8 cellular contexts compared by ENCODE assay signal in the genomic region with DNA sequence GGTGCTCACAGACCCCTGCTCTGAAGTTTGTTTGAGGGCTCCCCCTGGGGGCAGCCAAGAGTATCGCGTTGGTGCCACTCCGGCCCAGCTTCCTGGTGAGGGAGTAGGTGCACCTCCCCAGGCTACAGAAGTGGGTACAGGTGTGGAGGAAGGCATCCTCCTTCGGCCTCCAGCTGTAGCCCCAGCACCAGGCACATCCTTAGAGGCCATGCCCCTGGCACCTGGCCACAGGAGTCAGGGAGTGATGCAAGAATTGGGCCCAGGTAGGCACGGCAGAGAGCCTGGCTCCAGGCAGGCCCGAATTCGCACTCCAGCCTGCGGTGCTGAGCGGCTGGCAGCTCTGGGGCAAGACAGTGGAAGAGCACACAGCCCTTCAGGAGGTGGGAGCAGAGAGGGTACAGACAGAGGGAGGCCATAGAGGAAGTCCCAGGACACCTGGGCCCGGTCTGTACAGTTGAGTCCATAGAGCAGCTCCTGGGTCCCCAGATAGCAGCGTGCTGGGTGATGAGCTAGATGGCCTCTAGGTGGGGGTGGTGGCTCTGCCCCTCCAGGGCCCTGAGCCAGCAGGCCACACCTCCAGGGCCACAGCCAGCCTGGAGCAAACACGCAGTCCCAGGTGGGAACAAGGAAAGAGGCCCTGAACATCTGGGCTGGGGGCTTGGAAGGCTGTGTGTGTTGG. TPM values are rescaled to one million over a fixed set of nuclear protein-coding genes. Genes with fewer than 3 reads are reported as not detected.
A peak's percentile ranks its signal among the peaks of the same experiment; 100 is the strongest.
DNase-seq lines count a peak whose midpoint lies in the region; ATAC-seq and TF ChIP-seq lines count a peak whose summit lies in the region.

No MANE protein-coding gene starts in this region.

- H3K27me3 Mint-ChIP-seq in activated naive CD4-positive, alpha-beta T cell treated with anti-CD3 and anti-CD28 coated beads, Interleukin-2, amount 50 U/mL, for 24 hours = peaks cover 2% of the 10 kb centered on the region

- no peaks in the 10 kb centered on the region for H3K9me3 ChIP-seq in psoas muscle

- no peaks in the 10 kb centered on the region for H3K9me3 Mint-ChIP-seq in activated naive CD4-positive, alpha-beta T cell treated with anti-CD3 and anti-CD28 coated beads, Interleukin-2, amount 50 U/mL, for 24 hours

- H3K4me1 Mint-ChIP-seq in activated naive CD4-positive, alpha-beta T cell treated with anti-CD3 and anti-CD28 coated beads, Interleukin-2, amount 50 U/mL, for 24 hours = peaks cover 15% of the 10 kb centered on the region

- no peak overlapping the region for H3K27ac ChIP-seq in psoas muscle

- no peaks in the 10 kb centered on the region for H3K36me3 ChIP-seq in psoas muscle (ENCODE audit: insufficient read depth in 1 of 2, low read depth in 1 of 2)

- intact Hi-C loops in head of caudate nucleus (cut with DNase I) (loop anchor here (2.0 kb wide), 1 partner anchor 21 kb away; the partner anchor contains the start of gene NPDC1), psoas muscle (cut with DNase I) (loop anchor here (10.0 kb wide), 1 partner anchor 283 kb away; no protein-coding TSS in a partner anchor)

- peaks cover 0 to 10% (median 5%) of the 10 kb centered on the region in 3 donors for H3K27me3 ChIP-seq in psoas muscle (ENCODE audit: insufficient read depth in 3 of 3, low read length in 2 of 3)

- no peaks in the 10 kb centered on the region for H3K36me3 Mint-ChIP-seq in activated naive CD4-positive, alpha-beta T cell treated with anti-CD3 and anti-CD28 coated beads, Interleukin-2, amount 50 U/mL, for 24 hours

- H3K27ac Mint-ChIP-seq in activated naive CD4-positive, alpha-beta T cell treated with anti-CD3 and anti-CD28 coated beads, Interleukin-2, amount 50 U/mL, for 24 hours = peak overlapping the region; percentile 74

- DNase-seq in AG10803 (ENCODE audit: low read depth) (peak; percentile 66), NCI-H128 (lab: John Stamatoyannopoulos, UW; ENCODE audit: unreplicated experiment) (peak; percentile 66), SW 1271 (lab: John Stamatoyannopoulos, UW) (peak; percentile 50 to 73), head of caudate nucleus (peak; percentile 80 to 94 (median 86)), psoas muscle (peak; percentile 74 to 87)

- 57 to 59% (median 59%) methylated on average over 12 of the region's 12 CpGs for WGBS in psoas muscle, 3 donors

- H3K4me3 Mint-ChIP-seq in activated naive CD4-positive, alpha-beta T cell treated with anti-CD3 and anti-CD28 coated beads, Interleukin-2, amount 50 U/mL, for 24 hours = peak overlapping the region; percentile 68

- H3K4me1 ChIP-seq in psoas muscle = peaks cover 4% of the 10 kb centered on the region

- H3K4me3 ChIP-seq in AG10803 (ENCODE audit: low read length) (no peak overlapping the region), psoas muscle (no peak overlapping the region)

- ATAC-seq in GM19351 (IDR thresholded peaks at IDR 0.05; ENCODE audit: unreplicated experiment) (peak; percentile 31), psoas muscle (peak; percentile 55 to 71 (median 66)), HG02571 (IDR thresholded peaks at IDR 0.05; ENCODE audit: unreplicated experiment) (no peak)

- peak; percentile 84 for TF ChIP-seq CTCF in AG10803 (conservative IDR thresholded peaks at IDR 0.05; ENCODE audit: low read length)
- TF ChIP-seq CTCF in psoas muscle (IDR thresholded peaks at IDR 0.05) = peak; percentile 73

RNA-seq across cellular contexts. Expression of gene SAPCD2, which starts 2.4 kb away (rescaled TPM):
- total RNA-seq in psoas muscle = under 1 TPM; 0.10 to 0.15 (median 0.12) TPM
- polyA plus RNA-seq in psoas muscle = under 1 TPM in 2 of 3 donors, not detected in 1; 0.18 to 0.22 TPM

RNA-seq across cellular contexts. Expression of gene UAP1L1, which starts 9.3 kb away (rescaled TPM):
- total RNA-seq in psoas muscle = 1 to 10 TPM; 1.8 to 4.5 (median 3.0) TPM
- polyA plus RNA-seq in psoas muscle = 1 to 10 TPM; 1.5 to 2.4 (median 1.7) TPM

RNA-seq across cellular contexts. Expression of gene ENTPD2, which starts 14.1 kb away (rescaled TPM):
- 1 to 10 TPM in 2 of 4 donors, under 1 TPM in 2; 0.59 to 1.4 (median 0.95) TPM for total RNA-seq in psoas muscle
- under 1 TPM; 0.17 to 0.29 (median 0.28) TPM for polyA plus RNA-seq in psoas muscle

RNA-seq across cellular contexts. Expression of gene MAN1B1, which starts 18.8 kb away (rescaled TPM):
- 10 to 100 TPM; 13.5 to 18.1 (median 14.4) TPM for total RNA-seq in psoas muscle
- 10 to 100 TPM; 13.1 to 24.4 (median 21.8) TPM for polyA plus RNA-seq in psoas muscle

RNA-seq across cellular contexts. Expression of gene NPDC1, which starts 22.0 kb away (rescaled TPM):
- 10 to 100 TPM; 17.3 to 32.1 (median 22.6) TPM for total RNA-seq in psoas muscle
- 10 to 100 TPM; 14.8 to 23.2 (median 17.6) TPM for polyA plus RNA-seq in psoas muscle
